In genomic region chr7:11540271-11540761, GRCh38 we compare ENCODE assay signal across 9 cellular contexts.
DNase-seq lines count a peak whose midpoint lies in the region; ATAC-seq and TF ChIP-seq lines count a peak whose summit lies in the region.
"Had no signal": no experiment of that assay in that cellular context is flagged by ENCODE, and none has a peak within 500 bp of the region (broad histone marks: within the 10 kb centered on the region; RNA-seq: fewer than 3 reads in every experiment).

No MANE protein-coding gene starts in this region.

- no peaks in the 10 kb centered on the region for H3K36me3 Mint-ChIP-seq in WTC11

- H3K9me3 ChIP-seq in SJCRH30 (replicated peaks): no peaks in the 10 kb centered on the region

- H3K27me3 Mint-ChIP-seq in WTC11 (ENCODE audit: low read depth): no peaks in the 10 kb centered on the region
- H3K27me3 Mint-ChIP-seq: activated CD4-positive, alpha-beta T cell treated with anti-CD3 and anti-CD28 coated beads, Interleukin-2, amount 10 ng/mL, durations not matched to agents 7 days and 5 days had no signal

- peaks cover 9% of the 10 kb centered on the region; the same call in 1 of the 2 replicates for H3K9me3 Mint-ChIP-seq in WTC11

- H3K36me3 ChIP-seq in SJCRH30: no peaks in the 10 kb centered on the region

- no peaks in the 10 kb centered on the region for H3K4me1 ChIP-seq in SJCRH30

- no peaks in the 10 kb centered on the region for H3K27me3 ChIP-seq in SJCRH30

- CTCF ChIA-PET in WTC11 (lab: Charles Lee): no interaction called here

- H3K4me3 ChIP-seq in fibroblast of the aortic adventitia (ENCODE audit: low read depth, low read length) (no peak overlapping the region), skeletal muscle cell (ENCODE audit: low read depth, low read length) (no peak overlapping the region), SJCRH30 (no peak overlapping the region)

- ATAC-seq in HG03442 (IDR thresholded peaks at IDR 0.05; ENCODE audit: unreplicated experiment): peak; percentile 25
- ATAC-seq in HG03196 (IDR thresholded peaks at IDR 0.05; ENCODE audit: unreplicated experiment): no peak
- no peak for ATAC-seq in WTC11

- H3K4me3 Mint-ChIP-seq in WTC11: no peak overlapping the region
- H3K4me3 Mint-ChIP-seq: activated CD4-positive, alpha-beta T cell treated with anti-CD3 and anti-CD28 coated beads, Interleukin-2, amount 10 ng/mL, durations not matched to agents 7 days and 5 days had no signal

- no peak overlapping the region for H3K27ac Mint-ChIP-seq in WTC11
- H3K27ac Mint-ChIP-seq: activated CD4-positive, alpha-beta T cell treated with anti-CD3 and anti-CD28 coated beads, Interleukin-2, amount 10 ng/mL, durations not matched to agents 7 days and 5 days had no signal

- DNase-seq in RPMI7951 (ENCODE audit: low read depth) (peak; percentile 49), fibroblast of the aortic adventitia (ENCODE audit: low read depth) (peak; percentile 1), skeletal muscle cell (ENCODE audit: low read depth) (peak; percentile 88), SJCRH30 (no peak), WTC11 (ENCODE audit: low spot score) (no peak), NCI-H1092 treated with DMSO at 0.1 percent for 48 hours (lab: John Stamatoyannopoulos, UW) (no peak)
- DNase-seq: activated CD4-positive, alpha-beta T cell treated with anti-CD3 and anti-CD28 coated beads, Interleukin-2, amount 10 ng/mL, durations not matched to agents 7 days and 5 days had no signal

- POLR2A ChIA-PET in WTC11 (lab: Charles Lee): no interaction called here

- peaks cover 15% of the 10 kb centered on the region for H3K4me1 Mint-ChIP-seq in WTC11
- H3K4me1 Mint-ChIP-seq: activated CD4-positive, alpha-beta T cell treated with anti-CD3 and anti-CD28 coated beads, Interleukin-2, amount 10 ng/mL, durations not matched to agents 7 days and 5 days had no signal

- no peak overlapping the region for H3K27ac ChIP-seq in SJCRH30

- TF ChIP-seq CTCF in fibroblast of the aortic adventitia (IDR thresholded peaks at IDR 0.05; ENCODE audit: insufficient read depth, low read length) (no peak), WTC11 (IDR thresholded peaks at IDR 0.05) (no peak)

TF ChIP-seq in WTC11, 78 proteins besides CTCF, POLR2A, EP300 and RAD21:
- no peak for TF ChIP-seq E2F4 (CRISPR knock-in tag; IDR thresholded peaks at IDR 0.05; ENCODE audit: borderline replicate concordance, low read depth)
- TF ChIP-seq PRRX2 (CRISPR knock-in tag; IDR thresholded peaks at IDR 0.05): no peak
- TF ChIP-seq GABPB1 (CRISPR knock-in tag; IDR thresholded peaks at IDR 0.05): no peak
- TF ChIP-seq ZBTB43 (CRISPR knock-in tag; IDR thresholded peaks at IDR 0.05): no peak
- TF ChIP-seq ZNF425 (CRISPR knock-in tag; conservative IDR thresholded peaks at IDR 0.05): no peak
- TF ChIP-seq ATF3 (CRISPR knock-in tag; conservative IDR thresholded peaks at IDR 0.05): no peak
- no peak for TF ChIP-seq KAT7 (CRISPR knock-in tag; IDR thresholded peaks at IDR 0.05; ENCODE audit: borderline replicate concordance)
- TF ChIP-seq ZBTB21 (CRISPR knock-in tag; IDR thresholded peaks at IDR 0.05; ENCODE audit: borderline replicate concordance): no peak
- TF ChIP-seq E2F1 (CRISPR knock-in tag; IDR thresholded peaks at IDR 0.05): no peak

Comparison
In these comparisons a context has a peak if more than half of its experiments do, and no peak if none do; other contexts are left out.
1. DNase-seq: peak in RPMI7951 (single experiment), fibroblast of the aortic adventitia (single experiment) and skeletal muscle cell (single experiment); none in SJCRH30 (0 of 2), WTC11 (single experiment) and NCI-H1092 treated with DMSO at 0.1 percent for 48 hours (single experiment).